ENCODE assay signal across 19 cellular contexts in the genomic region with DNA sequence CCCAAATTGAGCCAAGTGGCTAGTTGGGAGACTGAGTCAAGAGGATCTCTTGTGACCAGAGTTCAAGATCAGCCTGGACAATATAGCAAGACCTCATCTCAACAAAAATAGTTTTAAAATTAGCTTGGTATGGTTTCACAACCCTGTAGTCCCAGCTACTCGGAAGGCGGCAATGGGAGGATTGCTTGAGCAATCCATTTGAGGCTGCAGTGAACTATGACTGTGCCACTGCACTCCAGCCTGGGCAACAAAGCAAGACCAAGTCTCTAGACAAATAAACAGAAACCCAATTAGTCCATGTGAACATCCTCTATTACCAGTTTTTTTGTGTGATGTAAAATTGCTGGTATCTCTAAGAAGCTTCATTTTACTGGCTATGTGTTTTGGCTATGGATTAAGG.
DNase-seq lines count a peak whose midpoint lies in the region; TF ChIP-seq lines count a peak whose summit lies in the region.
"Had no signal": no experiment of that assay in that cellular context is flagged by ENCODE, and none has a peak within 500 bp of the region (broad histone marks: within the 10 kb centered on the region; RNA-seq: fewer than 3 reads in every experiment).

No MANE protein-coding gene starts in this region.

- H3K27ac Mint-ChIP-seq in MCF 10A (ENCODE audit: low read depth, unreplicated experiment), result no peak overlapping the region
- H3K27ac Mint-ChIP-seq: activated CD4-positive, alpha-beta T cell treated with anti-CD3 and anti-CD28 coated beads, Interleukin-2, amount 10 ng/mL, durations not matched to agents 24 days and 14 days; progenitor cell of endocrine pancreas; T-helper 17 cell had no signal

- in situ Hi-C loops in G401 (cut with HindIII; ENCODE audit: low sequenced_read_pairs), result no loop called here

- DNase-seq in MCF 10A (ENCODE audit: unreplicated experiment) (peak; percentile 53), breast epithelium (ENCODE audit: low spot score in 2 of 2) (no peak), amniotic epithelial cell (ENCODE audit: low read depth) (peak; percentile 87), fibroblast of peridontal ligament (ENCODE audit: extremely low read depth) (peak; percentile 71), G401 (ENCODE audit: low spot score) (no peak), NCI-H526 (lab: John Stamatoyannopoulos, UW) (no peak), RKO (ENCODE audit: low spot score) (no peak)
- DNase-seq in stimulated activated CD4-positive, alpha-beta T cell treated with anti-CD3 and anti-CD28 coated beads, Interleukin-15, amount 100 ng/mL, for 24 hours, result no peak
- DNase-seq: activated CD4-positive, alpha-beta T cell treated with anti-CD3 and anti-CD28 coated beads, Interleukin-2, amount 10 ng/mL, durations not matched to agents 24 days and 14 days; activated naive CD4-positive, alpha-beta T cell treated with Interleukin-2 at 50 U/mL for 16 hours; activated T-cell treated with anti-CD3 and anti-CD28 coated beads, Interleukin-2, amount 50 U/mL, for 4 hours; gastrocnemius medialis; left lung; NCI-H146; NCI-H510A treated with DMSO at 0.1 percent for 48 hours; T-helper 17 cell had no signal

- no peak for TF ChIP-seq CTCF in MCF 10A (IDR thresholded peaks at IDR 0.05; ENCODE audit: unreplicated experiment)
- no peak for TF ChIP-seq CTCF in breast epithelium (IDR thresholded peaks at IDR 0.05)

- H3K27me3 Mint-ChIP-seq in MCF 10A (ENCODE audit: insufficient read depth, unreplicated experiment), result no peaks in the 10 kb centered on the region
- H3K27me3 Mint-ChIP-seq: activated CD4-positive, alpha-beta T cell treated with anti-CD3 and anti-CD28 coated beads, Interleukin-2, amount 10 ng/mL, durations not matched to agents 24 days and 14 days; progenitor cell of endocrine pancreas; T-helper 17 cell had no signal

- no peaks in the 10 kb centered on the region for H3K9me3 Mint-ChIP-seq in MCF 10A (ENCODE audit: unreplicated experiment)
- H3K9me3 Mint-ChIP-seq: activated CD4-positive, alpha-beta T cell treated with anti-CD3 and anti-CD28 coated beads, Interleukin-2, amount 10 ng/mL, durations not matched to agents 24 days and 14 days; activated T-cell treated with anti-CD3 and anti-CD28 coated beads, Interleukin-2, amount 50 U/mL, for 4 hours had no signal

- H3K4me1 ChIP-seq in breast epithelium, result no peaks in the 10 kb centered on the region
- H3K4me1 ChIP-seq: gastrocnemius medialis, left lung had no signal

- POLR2A ChIA-PET in MCF 10A (lab: Yijun Ruan, JAX), result interaction anchor here (0.8 to 1.9 kb wide), 3 partner anchors 136 to 186 kb away, joined by 4 to 7 read pairs (median 4); a partner anchor contains a TSS

- no peaks in the 10 kb centered on the region for H3K27me3 ChIP-seq in breast epithelium
- H3K27me3 ChIP-seq: gastrocnemius medialis, hepatocyte, left lung, neutrophil had no signal

- H3K9me3 ChIP-seq in breast epithelium, result no peaks in the 10 kb centered on the region
- H3K9me3 ChIP-seq: gastrocnemius medialis, left lung, neutrophil had no signal

- intact Hi-C loops in MCF 10A (cut with micrococcal nuclease), result no loop called here
- intact Hi-C loops in breast epithelium (cut with DNase I; ENCODE audit: low total_unique reads), result no loop called here

- H3K4me3 ChIP-seq in breast epithelium, result no peak overlapping the region
- H3K4me3 ChIP-seq: gastrocnemius medialis, hepatocyte, left lung had no signal

- TF ChIP-seq POLR2A in breast epithelium (IDR thresholded peaks at IDR 0.05), result no peak

- CTCF ChIA-PET in MCF 10A (lab: Yijun Ruan, JAX), result interaction anchor here (0.6 to 0.9 kb wide), 3 partner anchors 64 to 197 kb away, joined by 3 to 4 read pairs (median 4); no protein-coding TSS in a partner anchor

- H3K36me3 ChIP-seq in breast epithelium, result no peaks in the 10 kb centered on the region
- H3K36me3 ChIP-seq: neutrophil had no signal

- peaks cover 14% of the 10 kb centered on the region for H3K36me3 Mint-ChIP-seq in MCF 10A (ENCODE audit: insufficient read depth, unreplicated experiment)

- H3K4me3 Mint-ChIP-seq in MCF 10A (ENCODE audit: unreplicated experiment), result no peak overlapping the region
- H3K4me3 Mint-ChIP-seq: activated CD4-positive, alpha-beta T cell treated with anti-CD3 and anti-CD28 coated beads, Interleukin-2, amount 10 ng/mL, durations not matched to agents 24 days and 14 days; activated T-cell treated with anti-CD3 and anti-CD28 coated beads, Interleukin-2, amount 50 U/mL, for 4 hours; T-helper 17 cell had no signal

- peaks cover 15% of the 10 kb centered on the region for H3K4me1 Mint-ChIP-seq in MCF 10A (ENCODE audit: insufficient read depth, unreplicated experiment)
- H3K4me1 Mint-ChIP-seq: activated CD4-positive, alpha-beta T cell treated with anti-CD3 and anti-CD28 coated beads, Interleukin-2, amount 10 ng/mL, durations not matched to agents 24 days and 14 days; T-helper 17 cell had no signal

- no TSS peak for BruUV-seq in MCF 10A (replicated peaks; lab: Mats Ljungman, UMichigan)

- H3K27ac ChIP-seq in breast epithelium, result no peak overlapping the region
- H3K27ac ChIP-seq: gastrocnemius medialis, hepatocyte, left lung, neutrophil had no signal

Comparison
In these comparisons a context has a peak if more than half of its experiments do, and no peak if none do; other contexts are left out.
1. DNase-seq: peak in MCF 10A (single experiment), amniotic epithelial cell (single experiment) and fibroblast of peridontal ligament (single experiment); none in breast epithelium (0 of 2), stimulated activated CD4-positive, alpha-beta T cell treated with anti-CD3 and anti-CD28 coated beads, Interleukin-15, amount 100 ng/mL, for 24 hours (single experiment), G401 (single experiment), NCI-H526 (0 of 2) and RKO (single experiment).